8 cellular contexts compared by ENCODE assay signal in the genomic region with DNA sequence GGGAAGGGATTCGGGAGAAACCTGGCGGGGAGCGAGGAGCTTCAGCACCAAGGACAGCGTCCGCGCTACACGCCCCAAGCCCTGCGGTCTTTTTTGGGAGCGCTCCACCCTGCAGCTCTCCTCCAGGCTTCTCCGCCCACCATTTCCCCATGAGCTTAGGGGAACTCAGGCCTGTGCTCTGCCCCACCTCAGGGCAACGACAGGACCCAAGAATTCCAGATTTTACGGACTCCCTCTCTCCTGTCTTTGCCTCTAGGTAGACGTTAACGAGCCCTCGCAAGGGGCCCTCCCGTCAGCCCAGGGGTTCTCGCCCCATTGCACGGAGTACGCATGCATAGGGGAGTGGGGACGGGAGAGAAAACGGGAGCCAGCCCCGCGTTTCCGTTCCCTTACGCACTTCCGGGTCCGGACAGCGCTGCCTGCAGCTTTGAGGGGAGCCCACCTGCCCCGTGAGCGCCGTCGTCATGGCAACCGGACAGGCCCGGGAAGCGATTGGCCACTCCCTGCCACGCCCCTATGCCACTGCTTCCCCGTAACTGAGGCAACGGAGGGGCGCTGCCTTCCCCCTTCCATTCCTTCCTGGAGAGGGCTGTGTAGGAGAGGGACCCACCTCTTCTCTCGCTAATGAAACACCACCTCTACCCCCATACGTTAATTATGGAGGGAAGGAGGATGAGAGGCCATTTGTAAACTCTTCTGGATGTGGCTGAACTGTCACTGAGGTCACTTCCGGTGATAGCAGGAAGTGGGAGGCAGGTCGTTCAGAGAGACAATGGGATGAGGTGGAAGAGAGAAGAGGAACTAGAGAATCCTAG. TPM values are rescaled to one million over a fixed set of nuclear protein-coding genes. Genes with fewer than 3 reads are reported as not detected.
DNase-seq lines count a peak whose midpoint lies in the region; ATAC-seq and TF ChIP-seq lines count a peak whose summit lies in the region.

No MANE protein-coding gene starts in this region.

- H3K4me3 Mint-ChIP-seq in activated T-helper 1 cell treated with anti-CD3 and anti-CD28 coated beads, Interleukin-12 subunit alpha, Interleukin-12 subunit beta, Interleukin-2, Interleukin-4 antibody, amounts not matched to agents 30 ng/mL and 10 ng/mL and 1 ng/mL, durations not matched to agents 14 hours and 24 hours and 36 hours, result peak overlapping the region; percentile 72

- peaks cover 9% of the 10 kb centered on the region for H3K27me3 Mint-ChIP-seq in activated T-helper 1 cell treated with anti-CD3 and anti-CD28 coated beads, Interleukin-12 subunit alpha, Interleukin-12 subunit beta, Interleukin-2, Interleukin-4 antibody, amounts not matched to agents 30 ng/mL and 10 ng/mL and 1 ng/mL, durations not matched to agents 14 hours and 24 hours and 36 hours (ENCODE audit: insufficient read depth)

- peak overlapping the region; percentile 18 for H3K4me3 ChIP-seq in cardiac muscle cell

- no peaks in the 10 kb centered on the region for H3K9me3 ChIP-seq in cardiac muscle cell (ENCODE audit: low read depth)

- TF ChIP-seq CTCF in cardiac muscle cell (IDR thresholded peaks at IDR 0.05; ENCODE audit: low read depth, low read length), result no peak

- ATAC-seq in sciatic nerve (peak; percentile 70), GM19324 (IDR thresholded peaks at IDR 0.05; ENCODE audit: low FRiP score, unreplicated experiment) (no peak), GM18502 (IDR thresholded peaks at IDR 0.05; ENCODE audit: poor library complexity, unreplicated experiment) (no peak), GM21423 (IDR thresholded peaks at IDR 0.05; ENCODE audit: unreplicated experiment) (no peak)

- no peaks in the 10 kb centered on the region for H3K9me3 Mint-ChIP-seq in activated T-helper 1 cell treated with anti-CD3 and anti-CD28 coated beads, Interleukin-12 subunit alpha, Interleukin-12 subunit beta, Interleukin-2, Interleukin-4 antibody, amounts not matched to agents 30 ng/mL and 10 ng/mL and 1 ng/mL, durations not matched to agents 14 hours and 24 hours and 36 hours

- H3K4me1 ChIP-seq in cardiac muscle cell (ENCODE audit: low read depth), result no peaks in the 10 kb centered on the region

- H3K27me3 ChIP-seq in cardiac muscle cell, result peaks cover 7% of the 10 kb centered on the region

- peaks cover 22% of the 10 kb centered on the region for H3K4me1 Mint-ChIP-seq in activated T-helper 1 cell treated with anti-CD3 and anti-CD28 coated beads, Interleukin-12 subunit alpha, Interleukin-12 subunit beta, Interleukin-2, Interleukin-4 antibody, amounts not matched to agents 30 ng/mL and 10 ng/mL and 1 ng/mL, durations not matched to agents 14 hours and 24 hours and 36 hours (ENCODE audit: low read depth)

- H3K27ac Mint-ChIP-seq in activated T-helper 1 cell treated with anti-CD3 and anti-CD28 coated beads, Interleukin-12 subunit alpha, Interleukin-12 subunit beta, Interleukin-2, Interleukin-4 antibody, amounts not matched to agents 30 ng/mL and 10 ng/mL and 1 ng/mL, durations not matched to agents 14 hours and 24 hours and 36 hours, result peak overlapping the region; percentile 42

- no peak overlapping the region for H3K27ac ChIP-seq in cardiac muscle cell

- intact Hi-C loops in activated T-helper 1 cell treated with anti-CD3 and anti-CD28 coated beads, Interleukin-12 subunit alpha, Interleukin-12 subunit beta, Interleukin-2, Interleukin-4 antibody, amounts not matched to agents 30 ng/mL and 10 ng/mL and 1 ng/mL, durations not matched to agents 14 hours and 24 hours and 36 hours (cut with micrococcal nuclease), result no loop called here
- intact Hi-C loops in sciatic nerve (cut with DNase I), result no loop called here

- DNase-seq in GM03348 (ENCODE audit: low spot score), result peak; percentile 83
- DNase-seq in NCI-H2171 treated with DMSO at 0.1 percent for 48 hours (lab: John Stamatoyannopoulos, UW), result peak; percentile 98
- DNase-seq in activated T-helper 1 cell treated with anti-CD3 and anti-CD28 coated beads, Interleukin-12 subunit alpha, Interleukin-12 subunit beta, Interleukin-2, Interleukin-4 antibody, amounts not matched to agents 30 ng/mL and 10 ng/mL and 1 ng/mL, durations not matched to agents 14 hours and 24 hours and 36 hours (ENCODE audit: low spot score), result peak; percentile 40
- DNase-seq in cardiac muscle cell (ENCODE audit: low read depth in 1 of 2, low spot score in 1 of 2), result peak; percentile 76 to 92
- DNase-seq in sciatic nerve (ENCODE audit: low spot score), result no peak

- H3K36me3 ChIP-seq in cardiac muscle cell, result no peaks in the 10 kb centered on the region

- H3K36me3 Mint-ChIP-seq in activated T-helper 1 cell treated with anti-CD3 and anti-CD28 coated beads, Interleukin-12 subunit alpha, Interleukin-12 subunit beta, Interleukin-2, Interleukin-4 antibody, amounts not matched to agents 30 ng/mL and 10 ng/mL and 1 ng/mL, durations not matched to agents 14 hours and 24 hours and 36 hours (ENCODE audit: low read depth), result no peaks in the 10 kb centered on the region

RNA-seq across cellular contexts. Expression of a gene that starts 20.8 kb away (rescaled TPM):
- total RNA-seq in activated T-helper 1 cell treated with anti-CD3 and anti-CD28 coated beads, Interleukin-12 subunit alpha, Interleukin-12 subunit beta, Interleukin-2, Interleukin-4 antibody, amounts not matched to agents 30 ng/mL and 10 ng/mL and 1 ng/mL, durations not matched to agents 14 hours and 24 hours and 36 hours, result not detected in 2 replicates
- total RNA-seq in cardiac muscle cell (0.35 and 0.71 TPM in 2 replicates), sciatic nerve (9.9 TPM)
- 0.17 and 0.42 TPM in 2 replicates for polyA plus RNA-seq in cardiac muscle cell

RNA-seq across cellular contexts. Expression of a gene that starts 38.3 kb away (rescaled TPM):
- not detected in 2 replicates for total RNA-seq in activated T-helper 1 cell treated with anti-CD3 and anti-CD28 coated beads, Interleukin-12 subunit alpha, Interleukin-12 subunit beta, Interleukin-2, Interleukin-4 antibody, amounts not matched to agents 30 ng/mL and 10 ng/mL and 1 ng/mL, durations not matched to agents 14 hours and 24 hours and 36 hours
- total RNA-seq in cardiac muscle cell, result not detected in 2 replicates
- polyA plus RNA-seq in cardiac muscle cell, result not detected in 2 replicates
- not detected for total RNA-seq in sciatic nerve

RNA-seq across cellular contexts. Expression of a gene that starts 42.4 kb away (rescaled TPM):
- 24.0 and 24.1 TPM in 2 replicates for total RNA-seq in activated T-helper 1 cell treated with anti-CD3 and anti-CD28 coated beads, Interleukin-12 subunit alpha, Interleukin-12 subunit beta, Interleukin-2, Interleukin-4 antibody, amounts not matched to agents 30 ng/mL and 10 ng/mL and 1 ng/mL, durations not matched to agents 14 hours and 24 hours and 36 hours
- total RNA-seq in cardiac muscle cell (4.9 and 8.8 TPM in 2 replicates), sciatic nerve (17.8 TPM)
- 5.2 and 5.8 TPM in 2 replicates for polyA plus RNA-seq in cardiac muscle cell

RNA-seq across cellular contexts. Expression of a gene that starts 50.5 kb away (rescaled TPM):
- total RNA-seq in activated T-helper 1 cell treated with anti-CD3 and anti-CD28 coated beads, Interleukin-12 subunit alpha, Interleukin-12 subunit beta, Interleukin-2, Interleukin-4 antibody, amounts not matched to agents 30 ng/mL and 10 ng/mL and 1 ng/mL, durations not matched to agents 14 hours and 24 hours and 36 hours, result 6.9 and 7.2 TPM in 2 replicates
- total RNA-seq in cardiac muscle cell (6.8 and 7.3 TPM in 2 replicates), sciatic nerve (8.6 TPM)
- 2.0 and 2.3 TPM in 2 replicates for polyA plus RNA-seq in cardiac muscle cell
